In the genomic region with DNA sequence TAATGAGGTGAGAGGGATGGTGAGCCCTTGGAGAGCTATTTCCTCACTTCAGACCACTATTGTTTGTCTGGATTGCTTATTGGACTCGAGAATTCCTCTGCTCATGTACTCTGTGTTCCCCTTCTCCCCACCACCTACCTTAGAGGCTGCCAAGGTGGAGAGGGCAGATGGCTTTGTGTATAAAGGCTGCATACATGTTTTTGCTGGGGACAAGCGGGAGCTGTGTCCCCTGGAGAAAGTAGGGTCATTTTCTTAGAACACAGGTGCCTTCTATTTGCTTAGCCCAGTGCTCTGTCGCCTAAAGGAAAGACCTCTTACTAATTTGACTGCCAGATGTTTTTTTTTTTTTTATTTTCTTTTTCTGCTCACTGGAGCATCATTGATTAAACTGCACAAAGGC, we compare ENCODE assay signal across 19 cellular contexts. TPM values are rescaled to one million over a fixed set of nuclear protein-coding genes. Genes with fewer than 3 reads are reported as not detected.
DNase-seq lines count a peak whose midpoint lies in the region; ATAC-seq and TF ChIP-seq lines count a peak whose summit lies in the region.
"Had no signal": no experiment of that assay in that cellular context is flagged by ENCODE, and none has a peak within 500 bp of the region (broad histone marks: within the 10 kb centered on the region; RNA-seq: fewer than 3 reads in every experiment).

No MANE protein-coding gene starts in this region.

- no peak overlapping the region for H2BK15ac ChIP-seq in H9 (ENCODE audit: low read depth, low read length)

- no peak overlapping the region for H2BK20ac ChIP-seq in H9 (ENCODE audit: low read depth, low read length, poor library complexity, severe bottlenecking)

- no peak overlapping the region for H3K4ac ChIP-seq in H9 (ENCODE audit: low read depth, low read length)
- peak overlapping the region; percentile 98 for H3K4ac ChIP-seq in trophoblast cell (ENCODE audit: low read depth, low read length)

- H3K36me3 ChIP-seq in Karpas-422 (ENCODE audit: insufficient read depth, low read length): no peaks in the 10 kb centered on the region
- H3K36me3 ChIP-seq in trophoblast cell (ENCODE audit: control insufficient read depth in 1 of 2, insufficient read depth in 2 of 2, low read length in 2 of 2): peaks cover 0 to 1% of the 10 kb centered on the region in 2 experiments

- no peaks in the 10 kb centered on the region for H3K9me2 ChIP-seq in Karpas-422 (replicated peaks; ENCODE audit: insufficient read depth, low read length)
- H3K9me2 ChIP-seq: SK-N-SH had no signal

- H3K14ac ChIP-seq in H9 (ENCODE audit: insufficient read depth, low read length): no peak overlapping the region
- peak overlapping the region; percentile 98 for H3K14ac ChIP-seq in trophoblast cell (ENCODE audit: low read length)

- no peak overlapping the region for H2AK5ac ChIP-seq in H9 (ENCODE audit: insufficient read length, low read length)
- peak overlapping the region; percentile 99 for H2AK5ac ChIP-seq in trophoblast cell (ENCODE audit: low read length)

- H3K4me3 Mint-ChIP-seq in H9 (no peak overlapping the region), WTC11 (no peak overlapping the region)
- H3K4me3 Mint-ChIP-seq: CD14-positive monocyte had no signal

- H3K36me3 Mint-ChIP-seq in H9 (ENCODE audit: insufficient read depth in 1 of 3, low read depth in 3 of 3): no peaks in the 10 kb centered on the region; a peak in 1 of 7 replicates
- no peaks in the 10 kb centered on the region for H3K36me3 Mint-ChIP-seq in WTC11
- H3K36me3 Mint-ChIP-seq: CD14-positive monocyte had no signal

- DNase-seq in H9 (no peak), Karpas-422 (peak; percentile 88), WTC11 (ENCODE audit: low spot score) (no peak), trophoblast cell (no peak), mesenteric fat pad (ENCODE audit: low spot score) (no peak), NCI-H2107 (lab: John Stamatoyannopoulos, UW) (no peak), NCI-H2081 (lab: John Stamatoyannopoulos, UW) (no peak)
- DNase-seq: ACHN; DMS153; GDM1; KBM-7; MV-4-11; NCI-H1694 treated with DMSO at 0.1 percent for 48 hours; NCI-H748 treated with DMSO at 0.1 percent for 48 hours; NK-92 treated with Interleukin-12 subunit alpha and Interleukin-12 subunit beta, amount 100 ng/mL, for 24 hours; OCI-M1; SHP77 treated with DMSO at 0.1 percent for 48 hours; SK-N-SH had no signal

- H4K12ac ChIP-seq in trophoblast cell (ENCODE audit: low read depth, low read length): peak overlapping the region; percentile 84

- no peak for ATAC-seq in WTC11

- no peak for TF ChIP-seq CTCF in H9 (conservative IDR thresholded peaks at IDR 0.05)
- no peak for TF ChIP-seq CTCF in WTC11 (IDR thresholded peaks at IDR 0.05)

- H3K9me3 ChIP-seq in H9 (ENCODE audit: control insufficient read depth, low read depth, low read length) (no peaks in the 10 kb centered on the region), Karpas-422 (ENCODE audit: low read length) (no peaks in the 10 kb centered on the region), trophoblast cell (ENCODE audit: insufficient read depth, low read depth, low read length) (no peaks in the 10 kb centered on the region)
- H3K9me3 ChIP-seq: SK-N-SH had no signal

- no peak overlapping the region for H3K4me2 ChIP-seq in H9 (ENCODE audit: insufficient read depth, insufficient read length, low read length)
- peak overlapping the region; percentile 88 for H3K4me2 ChIP-seq in Karpas-422 (ENCODE audit: low read depth, low read length, poor library complexity, severe bottlenecking)
- peak overlapping the region; percentile 59 for H3K4me2 ChIP-seq in trophoblast cell (ENCODE audit: low read length)
- H3K4me2 ChIP-seq: SK-N-SH had no signal

- H3T11ph ChIP-seq in H9 (ENCODE audit: low read length): no peak overlapping the region

- WGBS in H9 (ENCODE audit: extremely low coverage, insufficient read length, low lambda C conversion rate): no CpG with 5 or more reads among the region's 3 CpGs
- WGBS in trophoblast cell (ENCODE audit: extremely low coverage, insufficient coverage, insufficient read length): no CpG with 5 or more reads among the region's 3 CpGs

- no peak overlapping the region for H3K56ac ChIP-seq in H9 (ENCODE audit: insufficient read length, low read depth, low read length)

- H2BK120ac ChIP-seq in H9 (ENCODE audit: low read depth, low read length, poor library complexity, severe bottlenecking): no peak overlapping the region
- H2BK120ac ChIP-seq in trophoblast cell (ENCODE audit: insufficient read depth, low read length, poor library complexity): peak overlapping the region; percentile 96

- no peak overlapping the region for H4K5ac ChIP-seq in H9 (ENCODE audit: insufficient read length, low read depth, low read length)

- H3K27me3 ChIP-seq in H9 (ENCODE audit: insufficient read depth, low read length) (no peaks in the 10 kb centered on the region), Karpas-422 (ENCODE audit: low read length) (no peaks in the 10 kb centered on the region), trophoblast cell (ENCODE audit: insufficient read depth, low read length) (no peaks in the 10 kb centered on the region)

- peaks cover 2% of the 10 kb centered on the region; the same call in 1 of the 2 replicates for H3K79me2 ChIP-seq in H9 (ENCODE audit: insufficient read depth, low read length)
- H3K79me2 ChIP-seq in Karpas-422 (ENCODE audit: low read length): 0 out of 2 replicates have a peak, but pooled peaks cover 2% of the 10 kb centered on the region
- peaks cover 20% of the 10 kb centered on the region for H3K79me2 ChIP-seq in trophoblast cell (ENCODE audit: control insufficient read depth, insufficient read depth, low read length, poor library complexity)

- H3K18ac ChIP-seq in H9 (ENCODE audit: insufficient read length, low read depth, low read length): no peak overlapping the region
- peak overlapping the region; percentile 98 for H3K18ac ChIP-seq in trophoblast cell (ENCODE audit: low read length)

- peak overlapping the region; percentile 67 for H3K4me3 ChIP-seq in Karpas-422 (ENCODE audit: low read length)
- no peak overlapping the region for H3K4me3 ChIP-seq in trophoblast cell (ENCODE audit: low read depth, low read length)

- no peak overlapping the region for H3K23ac ChIP-seq in H9 (ENCODE audit: insufficient read length, low read depth, low read length)
- H3K23ac ChIP-seq in trophoblast cell (ENCODE audit: low read length): no peak overlapping the region

- no peaks in the 10 kb centered on the region for H3K23me2 ChIP-seq in H9 (ENCODE audit: insufficient read length, low read depth, low read length, poor library complexity, severe bottlenecking)

- H4K91ac ChIP-seq in H9 (ENCODE audit: insufficient read length, low read depth, low read length): no peak overlapping the region
- H4K91ac ChIP-seq in trophoblast cell (ENCODE audit: low read depth, low read length): peak overlapping the region; percentile 98

- H4K20me1 ChIP-seq in H9 (ENCODE audit: control insufficient read depth, insufficient read depth, insufficient read length): no peaks in the 10 kb centered on the region
- H4K20me1 ChIP-seq in Karpas-422 (ENCODE audit: insufficient read depth, low read depth, low read length): no peaks in the 10 kb centered on the region

- POLR2A ChIA-PET in WTC11 (lab: Charles Lee): interaction anchor here (0.5 kb wide), 1 partner anchor 59 kb away, joined by 9 read pairs; no protein-coding TSS in a partner anchor

- H3K79me1 ChIP-seq in H9 (ENCODE audit: insufficient read depth, low read depth, low read length, poor library complexity, severe bottlenecking): no peaks in the 10 kb centered on the region
- peaks cover 30% of the 10 kb centered on the region for H3K79me1 ChIP-seq in trophoblast cell (ENCODE audit: low read length)

- H3K27me3 Mint-ChIP-seq in H9 (ENCODE audit: low read depth) (no peaks in the 10 kb centered on the region), WTC11 (ENCODE audit: low read depth) (no peaks in the 10 kb centered on the region)

- no peak overlapping the region for H3K27ac ChIP-seq in H9 (ENCODE audit: insufficient read length, low read depth, low read length)
- H3K27ac ChIP-seq in Karpas-422 (ENCODE audit: low read length): peak overlapping the region; percentile 98
- H3K27ac ChIP-seq in trophoblast cell (ENCODE audit: low read depth, low read length): peak overlapping the region; percentile 98

- H2BK5ac ChIP-seq in H9 (ENCODE audit: insufficient read length, low read length) (no peak overlapping the region), trophoblast cell (ENCODE audit: low read depth, low read length, poor library complexity) (peak overlapping the region; percentile 100)

- H2BK12ac ChIP-seq in H9 (ENCODE audit: insufficient read length, low read depth, low read length) (no peak overlapping the region), trophoblast cell (ENCODE audit: low read length) (peak overlapping the region; percentile 100)

- H2AFZ ChIP-seq in H9 (ENCODE audit: low read length): no peak overlapping the region
- 0 out of 2 replicates have a peak overlapping the region, but pooled peaks have one; percentile 19 for H2AFZ ChIP-seq in Karpas-422 (ENCODE audit: low read length)
- peak overlapping the region; percentile 62 for H2AFZ ChIP-seq in trophoblast cell (ENCODE audit: insufficient read depth, low read length, poor library complexity)

- H3K4me1 Mint-ChIP-seq in H9: peaks cover 37 to 60% of the 10 kb centered on the region in 2 experiments
- peaks cover 59% of the 10 kb centered on the region for H3K4me1 Mint-ChIP-seq in WTC11
- H3K4me1 Mint-ChIP-seq: CD14-positive monocyte had no signal

- H3K9me3 Mint-ChIP-seq in H9 (no peaks in the 10 kb centered on the region; a peak in 1 of 5 replicates), WTC11 (no peaks in the 10 kb centered on the region)

- peak overlapping the region; percentile 65 to 93 (median 77); a peak in 5 of 7 replicates for H3K27ac Mint-ChIP-seq in H9
- peak overlapping the region; percentile 94 for H3K27ac Mint-ChIP-seq in WTC11
- H3K27ac Mint-ChIP-seq: CD14-positive monocyte had no signal

- peaks cover 18% of the 10 kb centered on the region; the same call in 1 of the 2 replicates for H3K4me1 ChIP-seq in H9 (ENCODE audit: insufficient read depth, low read length)
- H3K4me1 ChIP-seq in Karpas-422 (ENCODE audit: low read length): peaks cover 92% of the 10 kb centered on the region
- peaks cover 32 to 38% of the 10 kb centered on the region in 2 experiments for H3K4me1 ChIP-seq in trophoblast cell (ENCODE audit: control insufficient read depth in 1 of 2, insufficient read depth in 2 of 2, low read length in 2 of 2)

- CTCF ChIA-PET in WTC11 (lab: Charles Lee): interaction anchor here (0.8 to 1.4 kb wide), 3 partner anchors 12 to 118 kb away, joined by 3 read pairs; no protein-coding TSS in a partner anchor

- H3K9ac ChIP-seq in H9 (ENCODE audit: extremely low read depth, insufficient read length, low read length) (no peak overlapping the region), Karpas-422 (ENCODE audit: low read length) (peak overlapping the region; percentile 82), trophoblast cell (ENCODE audit: low read length) (peak overlapping the region; percentile 28)
- H3K9ac ChIP-seq: SK-N-SH had no signal

- H4K8ac ChIP-seq in H9 (replicated peaks; ENCODE audit: insufficient read length, low read depth, low read length) (no peak overlapping the region), trophoblast cell (ENCODE audit: low read depth, low read length) (peak overlapping the region; percentile 86)

RNA-seq across cellular contexts. Expression of a gene that starts 29.7 kb away (rescaled TPM):
- total RNA-seq in H9 (2021) (11.3 and 13.5 TPM in 2 replicates), WTC11 (2021) (13.9 to 17.6 TPM (median 14.8 TPM) in 3 replicates), mesenteric fat pad (30.7 TPM)
- 11.1 and 19.4 TPM in 2 replicates for total RNA-seq in Karpas-422 (2014; rRNA removed; shearing (Covaris generic); ENCODE audit: low replicate concordance)
- polyA plus RNA-seq in trophoblast cell (2013): 93.8 and 95.6 TPM in 2 replicates
